In genomic region chr3:120425877-120426276, GRCh38 we compare ENCODE assay signal across 12 cellular contexts. TPM values are rescaled to one million over a fixed set of nuclear protein-coding genes. Genes with fewer than 3 reads are reported as not detected.
DNase-seq lines count a peak whose midpoint lies in the region; ATAC-seq and TF ChIP-seq lines count a peak whose summit lies in the region.
"Had no signal": no experiment of that assay in that cellular context is flagged by ENCODE, and none has a peak within 500 bp of the region (broad histone marks: within the 10 kb centered on the region; RNA-seq: fewer than 3 reads in every experiment).

No MANE protein-coding gene starts in this region.

- no peak for TF ChIP-seq CTCF in esophagus muscularis mucosa (IDR thresholded peaks at IDR 0.05)
- TF ChIP-seq CTCF in vagina (IDR thresholded peaks at IDR 0.05), result no peak

- no peak for TF ChIP-seq EP300 in esophagus muscularis mucosa (IDR thresholded peaks at IDR 0.05)

- ATAC-seq in esophagus mucosa, result no peak
- ATAC-seq in HG02938 (IDR thresholded peaks at IDR 0.05; ENCODE audit: unreplicated experiment), result no peak
- ATAC-seq: activated T-helper 17 cell treated with anti-CD3 and anti-CD28 coated beads, Interleukin-2, amount 50 U/mL, for 72 hours had no signal

- H3K36me3 ChIP-seq in esophagus muscularis mucosa (peaks cover 0 to 27% (median 8%) of the 10 kb centered on the region in 4 donors), muscle layer of colon (ENCODE audit: insufficient read depth, low read length) (peaks cover 32% of the 10 kb centered on the region), vagina (no peaks in the 10 kb centered on the region)

- no peaks in the 10 kb centered on the region for H3K27me3 ChIP-seq in esophagus muscularis mucosa
- no peaks in the 10 kb centered on the region for H3K27me3 ChIP-seq in muscle layer of colon (ENCODE audit: control insufficient read depth in 1 of 2, insufficient read depth in 2 of 2, low read length in 2 of 2)
- H3K27me3 ChIP-seq in vagina, result no peaks in the 10 kb centered on the region

- DNase-seq in NCI-H226 (peak; percentile 48), esophagus muscularis mucosa (ENCODE audit: extremely low spot score) (no peak), vagina (ENCODE audit: extremely low spot score in 2 of 2) (no peak), mesenteric fat pad (ENCODE audit: low spot score) (no peak)
- DNase-seq: GF-D8; NCI-H1694; stimulated activated CD4-positive, alpha-beta T cell treated with anti-CD3 and anti-CD28 coated beads, Interleukin-15, amount 100 ng/mL, for 24 hours had no signal

- H3K9me3 ChIP-seq in esophagus muscularis mucosa (no peaks in the 10 kb centered on the region), muscle layer of colon (ENCODE audit: low read length) (no peaks in the 10 kb centered on the region), vagina (no peaks in the 10 kb centered on the region)

- intact Hi-C loops in esophagus muscularis mucosa (cut with DNase I), result no loop called here
- intact Hi-C loops in vagina (cut with DNase I), result loop anchor here (10.0 kb wide), 1 partner anchor 331 kb away; the partner anchor contains the start of gene GSK3B

- H3K4me3 ChIP-seq in esophagus muscularis mucosa (no peak overlapping the region), muscle layer of colon (ENCODE audit: low read depth in 1 of 2, low read length in 2 of 2) (no peak overlapping the region), vagina (no peak overlapping the region)
- H3K4me3 ChIP-seq: lung had no signal

- H3K27ac ChIP-seq in esophagus muscularis mucosa (replicated peaks in 1 of 4) (peak overlapping the region; percentile 75 to 87 (median 84)), muscle layer of colon (ENCODE audit: low read depth, low read length) (peak overlapping the region; percentile 83), vagina (peak overlapping the region; percentile 62)

- TF ChIP-seq POLR2A in esophagus muscularis mucosa (IDR thresholded peaks at IDR 0.05; ENCODE audit: low read depth) (no peak), vagina (IDR thresholded peaks at IDR 0.05) (no peak)

- H3K9ac ChIP-seq in muscle layer of colon (ENCODE audit: low read length), result no peak overlapping the region

- WGBS in esophagus muscularis mucosa, result 7% methylated on average over 1 of the region's 1 CpG

- H3K4me1 ChIP-seq in esophagus muscularis mucosa (peaks cover 91 to 100% (median 100%) of the 10 kb centered on the region in 4 donors), muscle layer of colon (ENCODE audit: insufficient read depth, low read length) (peaks cover 99% of the 10 kb centered on the region), vagina (peaks cover 89% of the 10 kb centered on the region)

RNA-seq across cellular contexts. Expression of gene FSTL1, which starts 24.9 kb away (rescaled TPM):
- total RNA-seq in esophagus muscularis mucosa (100 to 1,000 TPM; 409 to 701 (median 677) TPM), vagina (387 TPM), esophagus mucosa (15.8 TPM), mesenteric fat pad (1,301 TPM)

Comparison
In these comparisons a context has a peak if more than half of its experiments do, and no peak if none do; other contexts are left out.
1. RNA of gene FSTL1, which starts 24.9 kb away (total RNA-seq): 1,301 TPM in mesenteric fat pad (single experiment), 409 to 701 TPM in esophagus muscularis mucosa and 387 TPM in vagina (single experiment); 15.8 TPM in esophagus mucosa (single experiment); every median in the first group is over 10 times any median in the second.
2. Peak in every context shown above with its lines, with median percentiles within 50 percentile points of each other: H3K27ac ChIP-seq.